Comparison of ENCODE assay signal across 16 cellular contexts in genomic region chr21:17785403-17785788, GRCh38. TPM values are rescaled to one million over a fixed set of nuclear protein-coding genes. Genes with fewer than 3 reads are reported as not detected.
DNase-seq lines count a peak whose midpoint lies in the region; ATAC-seq and TF ChIP-seq lines count a peak whose summit lies in the region.
"Had no signal": no experiment of that assay in that cellular context is flagged by ENCODE, and none has a peak within 500 bp of the region (broad histone marks: within the 10 kb centered on the region; RNA-seq: fewer than 3 reads in every experiment).

No MANE protein-coding gene starts in this region.

- H3K4me2 ChIP-seq in KMS-11: peak overlapping the region; percentile 91

- intact Hi-C loops in activated CD4-positive, alpha-beta T cell treated with anti-CD3 and anti-CD28 coated beads, Interleukin-2, amount 10 ng/mL, durations not matched to agents 24 days and 14 days (cut with micrococcal nuclease): loop anchor here (2.0 to 10.0 kb wide), 4 partner anchors 77 to 469 kb away; partner anchors contain the start of gene CXADR

- H3K9me3 Mint-ChIP-seq in activated CD4-positive, alpha-beta T cell treated with anti-CD3 and anti-CD28 coated beads, Interleukin-2, amount 10 ng/mL, durations not matched to agents 24 days and 14 days: no peaks in the 10 kb centered on the region
- no peaks in the 10 kb centered on the region for H3K9me3 Mint-ChIP-seq in activated naive CD4-positive, alpha-beta T cell treated with anti-CD3 and anti-CD28 coated beads, Interleukin-2, amount 50 U/mL, for 72 hours

- H3K4me3 ChIP-seq in KMS-11 (IDR thresholded peaks at IDR 0.05; ENCODE audit: insufficient read depth, low read depth, low read length): no peak overlapping the region
- H3K4me3 ChIP-seq in neutrophil (ENCODE audit: low read depth in 1 of 2, low read length in 1 of 2): peak overlapping the region in 1 of 2 experiments; percentile 53
- H3K4me3 ChIP-seq: dorsolateral prefrontal cortex, HAP-1, thyroid gland had no signal

- TF ChIP-seq CTCF in KMS-11 (conservative IDR thresholded peaks at IDR 0.05; ENCODE audit: low read depth, low read length) (no peak), neutrophil (IDR thresholded peaks at IDR 0.05) (no peak)

- H3K36me3 ChIP-seq in KMS-11 (ENCODE audit: insufficient read depth) (no peaks in the 10 kb centered on the region), neutrophil (no peaks in the 10 kb centered on the region)
- H3K36me3 ChIP-seq: HAP-1 had no signal

- no peak for ATAC-seq in activated naive CD4-positive, alpha-beta T cell treated with anti-CD3 and anti-CD28 coated beads, Interleukin-2, amount 50 U/mL, for 72 hours
- no peak for ATAC-seq in HG03432 (IDR thresholded peaks at IDR 0.05; ENCODE audit: unreplicated experiment)
- ATAC-seq: heart left ventricle, right cardiac atrium had no signal

- H3K27me3 ChIP-seq in KMS-11 (ENCODE audit: insufficient read depth, low read depth) (no peaks in the 10 kb centered on the region), neutrophil (no peaks in the 10 kb centered on the region)
- H3K27me3 ChIP-seq: dorsolateral prefrontal cortex, heart left ventricle, thyroid gland had no signal

- no peak overlapping the region for H2AFZ ChIP-seq in KMS-11 (ENCODE audit: low read depth)

- H3K36me3 Mint-ChIP-seq in activated CD4-positive, alpha-beta T cell treated with anti-CD3 and anti-CD28 coated beads, Interleukin-2, amount 10 ng/mL, durations not matched to agents 24 days and 14 days (ENCODE audit: low read depth): peaks cover 42% of the 10 kb centered on the region
- H3K36me3 Mint-ChIP-seq in activated naive CD4-positive, alpha-beta T cell treated with anti-CD3 and anti-CD28 coated beads, Interleukin-2, amount 50 U/mL, for 72 hours: peaks cover 10 to 16% of the 10 kb centered on the region in 2 donors

- H3K4me1 ChIP-seq in KMS-11 (ENCODE audit: low read depth, poor library complexity, severe bottlenecking) (peaks cover 99% of the 10 kb centered on the region), neutrophil (ENCODE audit: control insufficient read depth in 1 of 2, insufficient read depth in 1 of 2, low read depth in 1 of 2, low read length in 1 of 2) (peaks cover 76 to 82% of the 10 kb centered on the region in 2 experiments)
- H3K4me1 ChIP-seq: HAP-1, thyroid gland had no signal

- peaks cover 87% of the 10 kb centered on the region for H3K4me1 Mint-ChIP-seq in activated CD4-positive, alpha-beta T cell treated with anti-CD3 and anti-CD28 coated beads, Interleukin-2, amount 10 ng/mL, durations not matched to agents 24 days and 14 days

- no peaks in the 10 kb centered on the region for H3K27me3 Mint-ChIP-seq in activated CD4-positive, alpha-beta T cell treated with anti-CD3 and anti-CD28 coated beads, Interleukin-2, amount 10 ng/mL, durations not matched to agents 24 days and 14 days

- H3K27ac Mint-ChIP-seq in activated CD4-positive, alpha-beta T cell treated with anti-CD3 and anti-CD28 coated beads, Interleukin-2, amount 10 ng/mL, durations not matched to agents 24 days and 14 days: peak overlapping the region; percentile 83
- H3K27ac Mint-ChIP-seq in activated naive CD4-positive, alpha-beta T cell treated with anti-CD3 and anti-CD28 coated beads, Interleukin-2, amount 50 U/mL, for 72 hours: peak overlapping the region; percentile 10 to 91

- DNase-seq in activated CD4-positive, alpha-beta T cell treated with anti-CD3 and anti-CD28 coated beads, Interleukin-2, amount 10 ng/mL, durations not matched to agents 24 days and 14 days: no peak
- no peak for DNase-seq in activated CD4-positive, alpha-beta T cell treated with anti-CD3 and anti-CD28 coated beads, Interleukin-2, amount 50 U/mL, for 4 hours
- DNase-seq in activated naive CD4-positive, alpha-beta T cell treated with anti-CD3 and anti-CD28 coated beads, Interleukin-2, amount 50 U/mL, for 72 hours (ENCODE audit: low spot score in 2 of 2): no peak
- DNase-seq in NCI-H1436 (lab: John Stamatoyannopoulos, UW): no peak
- DNase-seq in NCI-H1694 (lab: John Stamatoyannopoulos, UW): no peak
- DNase-seq: activated gamma-delta T cell, COR-L47, dorsolateral prefrontal cortex, heart left ventricle, right cardiac atrium, thyroid gland had no signal

- no peaks in the 10 kb centered on the region for H3K9me3 ChIP-seq in neutrophil
- H3K9me3 ChIP-seq: HAP-1, thyroid gland had no signal

- H3K4me3 Mint-ChIP-seq in activated CD4-positive, alpha-beta T cell treated with anti-CD3 and anti-CD28 coated beads, Interleukin-2, amount 10 ng/mL, durations not matched to agents 24 days and 14 days: peak overlapping the region; percentile 70

- peak overlapping the region; percentile 81 for H3K27ac ChIP-seq in KMS-11
- peak overlapping the region; percentile 91 for H3K27ac ChIP-seq in neutrophil
- H3K27ac ChIP-seq: RWPE1, thyroid gland had no signal

- H3K9ac ChIP-seq in KMS-11: no peak overlapping the region; the same call in 1 of the 2 replicates

- no peaks in the 10 kb centered on the region for H3K79me2 ChIP-seq in KMS-11 (ENCODE audit: insufficient read depth, low read depth)

- H4K20me1 ChIP-seq in KMS-11 (ENCODE audit: insufficient read depth): no peaks in the 10 kb centered on the region

RNA-seq across cellular contexts. Expression of gene C21orf91, which starts 33.8 kb away (rescaled TPM):
- total RNA-seq in activated CD4-positive, alpha-beta T cell treated with anti-CD3 and anti-CD28 coated beads, Interleukin-2, amount 10 ng/mL, durations not matched to agents 24 days and 14 days: 37.0 and 39.6 TPM in 2 replicates
- 10 to 100 TPM; 14.4 to 24.4 TPM for total RNA-seq in activated naive CD4-positive, alpha-beta T cell treated with anti-CD3 and anti-CD28 coated beads, Interleukin-2, amount 50 U/mL, for 72 hours
